Comparison of ENCODE assay signal across 8 cellular contexts in the genomic region with DNA sequence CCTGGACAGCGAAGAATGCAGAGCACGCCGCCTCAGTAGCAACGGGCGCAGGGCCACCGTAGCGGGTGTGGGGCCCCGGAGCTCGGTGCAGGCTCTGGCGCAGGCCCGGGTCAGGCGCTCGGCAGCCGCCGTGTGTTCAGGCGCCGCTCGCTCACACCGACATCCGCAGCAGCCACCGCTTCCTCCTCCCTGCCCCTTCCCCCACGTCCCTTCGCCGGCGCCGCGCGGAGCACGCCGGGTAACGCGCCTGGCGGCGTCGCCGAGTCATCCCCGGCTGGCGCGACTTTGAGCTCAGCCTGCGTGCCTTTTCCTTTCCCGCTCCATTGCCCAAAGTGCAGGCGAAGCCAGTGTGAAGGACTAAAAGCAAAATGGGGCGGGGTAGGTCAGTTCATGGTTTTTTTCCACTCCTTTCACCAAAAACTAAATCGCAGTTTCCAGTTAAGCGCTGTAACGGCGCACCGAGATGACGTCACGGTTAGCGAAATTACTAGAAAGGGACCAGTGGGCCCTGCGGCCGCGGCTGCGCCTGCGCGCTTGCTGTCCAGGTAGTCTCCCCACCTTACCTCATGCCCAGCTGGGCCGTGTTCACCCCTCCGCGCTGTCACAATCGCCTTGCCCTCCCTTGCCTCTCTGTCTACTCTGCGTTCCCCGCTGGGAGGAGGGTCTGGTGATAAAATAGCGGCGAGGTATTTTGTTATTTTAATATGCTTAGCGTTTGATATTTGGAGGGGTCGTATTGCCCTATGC. TPM values are rescaled to one million over a fixed set of nuclear protein-coding genes. Genes with fewer than 3 reads are reported as not detected.
DNase-seq lines count a peak whose midpoint lies in the region; ATAC-seq lines count a peak whose summit lies in the region.

A gene (minus strand): TSS at position 191 of the 747 bp plus-strand sequence. CDS start 279 bp downstream, outside the sequence.

- H3K4me1 ChIP-seq in effector memory CD4-positive, alpha-beta T cell (ENCODE audit: control insufficient read depth, insufficient read depth, low read length, poor library complexity, severe bottlenecking): peaks cover 9% of the 10 kb centered on the region

- peak within 1 kb of the TSS; percentile 73 for H3K4me3 ChIP-seq in effector memory CD4-positive, alpha-beta T cell (ENCODE audit: insufficient read depth, low read depth, low read length, poor library complexity, severe bottlenecking)

- ATAC-seq in GM21367 (IDR thresholded peaks at IDR 0.05; ENCODE audit: unreplicated experiment): peak; percentile 72

- peak; percentile 98 for DNase-seq in COLO829 (ENCODE audit: low spot score)
- peak; percentile 87 for DNase-seq in HT1080 (ENCODE audit: low read depth)
- peak; percentile 51 to 64 for DNase-seq in NOMO-1 (lab: John Stamatoyannopoulos, UW; ENCODE audit: unreplicated experiment in 2 of 2)
- DNase-seq in effector memory CD4-positive, alpha-beta T cell: peak; percentile 82 to 88 (median 85)
- DNase-seq in medulla oblongata (ENCODE audit: extremely low spot score): peak; percentile 93
- DNase-seq in stimulated activated CD4-positive, alpha-beta T cell treated with anti-CD3 and anti-CD28 coated beads, TNF-alpha, amount 100 ng/mL, for 48 hours (ENCODE audit: low read depth in 3 of 3): peak; percentile 81 to 86 (median 83)

- H3K27me3 ChIP-seq in effector memory CD4-positive, alpha-beta T cell (replicated peaks; ENCODE audit: control insufficient read depth, insufficient read depth, low read length, poor library complexity, severe bottlenecking): no peaks in the 10 kb centered on the region

- POLR2A ChIA-PET in activated CD8-positive, alpha-beta memory T cell treated with anti-CD3 and anti-CD28 coated beads for 36 hours (lab: Charles Lee): interaction anchor here (0.7 to 2.8 kb wide), 7 partner anchors 9 to 214 kb away, joined by 3 to 17 read pairs (median 4); a partner anchor contains a TSS

- H3K9me3 ChIP-seq in effector memory CD4-positive, alpha-beta T cell (ENCODE audit: control insufficient read depth, low read length): no peaks in the 10 kb centered on the region

- CTCF ChIA-PET in activated CD8-positive, alpha-beta memory T cell treated with anti-CD3 and anti-CD28 coated beads for 36 hours (lab: Charles Lee): interaction anchor here (1.1 to 1.4 kb wide), 3 partner anchors 42 to 84 kb away, joined by 3 read pairs; no protein-coding TSS in a partner anchor

- H3K36me3 ChIP-seq in effector memory CD4-positive, alpha-beta T cell (ENCODE audit: control insufficient read depth, insufficient read depth, low read length): no peaks in the 10 kb centered on the region

- peak within 1 kb of the TSS; percentile 97 for H3K27ac ChIP-seq in effector memory CD4-positive, alpha-beta T cell (ENCODE audit: insufficient read depth, low read length, poor library complexity, severe bottlenecking)

RNA-seq across cellular contexts. Expression of the gene that starts here (rescaled TPM):
- 133 and 173 TPM in 2 replicates for total RNA-seq in HT1080 (2014; rRNA removed; shearing (Covaris generic))
- 102 and 124 TPM in 2 replicates for polyA plus RNA-seq in HT1080 (2015; cell fraction: cytosol; rRNA removed)
- polyA plus RNA-seq in HT1080 (2015; cell fraction: nucleus; rRNA removed): 143 and 145 TPM in 2 replicates
- total RNA-seq in activated CD8-positive, alpha-beta memory T cell treated with anti-CD3 and anti-CD28 coated beads for 36 hours: 100 to 1,000 TPM in 1 of 2 experiments, 10 to 100 TPM in 1; 95.6 to 101 TPM

Comparison
In these comparisons a context has a peak if more than half of its experiments do, and no peak if none do; other contexts are left out.
1. Peak in every context shown above with its lines: DNase-seq, ATAC-seq, H3K4me3 ChIP-seq and H3K27ac ChIP-seq.